Comparison of ENCODE assay signal across 16 cellular contexts in the genomic region with DNA sequence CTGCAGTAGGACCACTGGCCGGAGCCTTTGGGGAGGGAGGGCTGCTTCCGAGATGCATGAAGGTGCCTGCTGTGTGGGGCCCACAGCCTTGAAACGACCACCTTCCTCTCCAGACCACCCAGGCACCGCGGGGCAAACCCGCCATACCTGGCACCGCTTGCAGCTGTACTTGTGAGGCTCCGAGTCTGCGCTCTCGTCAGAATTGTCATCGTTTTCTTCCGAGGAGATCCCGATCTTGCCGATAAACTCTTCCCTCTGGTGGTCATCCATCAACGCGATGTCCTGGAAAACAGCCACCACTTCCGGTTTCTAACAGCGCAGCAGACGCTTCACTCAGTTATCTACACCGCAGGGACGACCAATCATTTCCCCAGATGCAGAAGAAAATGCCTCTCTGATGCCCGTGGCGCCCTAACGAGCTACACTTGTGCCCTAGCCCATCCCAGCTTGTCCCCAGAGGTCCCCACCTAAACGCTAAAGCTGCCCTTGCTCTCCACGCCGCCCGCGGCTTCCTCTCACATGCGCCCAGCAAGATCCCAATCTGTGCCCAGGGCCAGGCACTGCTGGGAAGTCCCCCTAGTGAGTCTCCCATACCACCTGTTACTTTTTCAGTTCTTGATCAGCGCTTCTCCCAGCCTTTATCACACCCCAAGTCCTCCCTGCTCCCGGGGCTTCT. TPM values are rescaled to one million over a fixed set of nuclear protein-coding genes. Genes with fewer than 3 reads are reported as not detected.
"Had no signal": no experiment of that assay in that cellular context is flagged by ENCODE, and none has a peak within 500 bp of the region (broad histone marks: within the 10 kb centered on the region; RNA-seq: fewer than 3 reads in every experiment).

No MANE protein-coding gene starts in this region.

- H3K27ac Mint-ChIP-seq: activated CD8-positive, alpha-beta T cell treated with anti-CD3 and anti-CD28 coated beads for 36 hours; activated naive CD8-positive, alpha-beta T cell; natural killer cell; T-helper 2 cell treated with Interferon-gamma antibody and Interleukin-4, amounts not matched to agents 5 μg/mL and 100 μg/mL, for 36 hours had no signal

- H3K27me3 Mint-ChIP-seq: activated CD8-positive, alpha-beta T cell treated with anti-CD3 and anti-CD28 coated beads for 36 hours; activated naive CD8-positive, alpha-beta T cell had no signal

- H3K4me3 Mint-ChIP-seq: activated CD8-positive, alpha-beta T cell treated with anti-CD3 and anti-CD28 coated beads for 36 hours; activated naive CD8-positive, alpha-beta T cell; natural killer cell; T-helper 2 cell treated with Interferon-gamma antibody and Interleukin-4, amounts not matched to agents 5 μg/mL and 100 μg/mL, for 36 hours had no signal

- DNase-seq: activated CD4-positive, alpha-beta T cell treated with anti-CD3 and anti-CD28 coated beads for 4 hours; activated CD8-positive, alpha-beta memory T cell treated with anti-CD3 and anti-CD28 coated beads, Interleukin-2, amount 50 U/mL, for 4 hours; activated CD8-positive, alpha-beta T cell treated with anti-CD3 and anti-CD28 coated beads for 36 hours; foreskin keratinocyte; mammary epithelial cell; natural killer cell; psoas muscle; stimulated activated CD4-positive, alpha-beta T cell treated with anti-CD3 and anti-CD28 coated beads, Interleukin-2, amount 100 ng/mL, for 48 hours; stimulated activated CD8-positive, alpha-beta memory T cell treated with anti-CD3 and anti-CD28 coated beads, Interleukin-4, amount 100 ng/mL, for 48 hours; stomach; SW 1271; uterus had no signal

- ATAC-seq: activated CD8-positive, alpha-beta T cell treated with anti-CD3 and anti-CD28 coated beads for 36 hours; foreskin keratinocyte; mucosa of descending colon; natural killer cell; psoas muscle; right lobe of liver had no signal

- H3K9me3 Mint-ChIP-seq: activated CD8-positive, alpha-beta T cell treated with anti-CD3 and anti-CD28 coated beads for 36 hours; natural killer cell; T-helper 2 cell treated with Interferon-gamma antibody and Interleukin-4, amounts not matched to agents 5 μg/mL and 100 μg/mL, for 36 hours had no signal

- H3K4me1 Mint-ChIP-seq: natural killer cell had no signal

- H3K36me3 Mint-ChIP-seq: natural killer cell had no signal

RNA-seq across cellular contexts. Expression of gene RIPK4, which starts 55.0 kb away (rescaled TPM):
- total RNA-seq: psoas muscle had no signal
